15 cellular contexts compared by ENCODE assay signal in the genomic region with DNA sequence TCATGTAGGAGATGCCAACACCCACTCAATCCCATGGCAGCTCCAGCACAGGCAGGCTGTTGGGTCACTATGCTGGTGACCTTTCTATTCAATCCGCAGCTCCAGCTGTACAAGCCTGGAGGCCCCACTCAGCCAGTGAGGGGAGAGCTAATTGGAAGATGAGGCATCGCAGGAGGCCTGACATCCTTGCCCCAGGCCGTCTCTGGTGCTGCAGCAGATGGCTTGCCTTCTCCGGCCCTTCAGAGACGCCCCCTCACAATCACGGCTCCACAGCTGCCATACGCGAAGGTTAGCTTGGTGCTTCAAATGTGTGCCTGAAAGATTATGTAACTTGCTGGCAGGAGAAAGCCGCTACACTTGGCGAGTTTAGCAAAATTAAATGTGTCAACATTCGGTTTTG.
DNase-seq lines count a peak whose midpoint lies in the region; ATAC-seq lines count a peak whose summit lies in the region.
"Had no signal": no experiment of that assay in that cellular context is flagged by ENCODE, and none has a peak within 500 bp of the region (broad histone marks: within the 10 kb centered on the region; RNA-seq: fewer than 3 reads in every experiment).

No MANE protein-coding gene starts in this region.

- no peaks in the 10 kb centered on the region for H3K27me3 ChIP-seq in H7 (ENCODE audit: control insufficient read depth, insufficient read depth, low read length)

- DNase-seq in NCI-H1436 (lab: John Stamatoyannopoulos, UW) (peak; percentile 49), SHP77 treated with DMSO at 0.1 percent for 48 hours (lab: John Stamatoyannopoulos, UW) (peak; percentile 26), left cardiac atrium (peak; percentile 69), occipital lobe (lab: John Stamatoyannopoulos, UW) (peak; percentile 46), NCI-H187 treated with DMSO at 0.1 percent for 48 hours (lab: John Stamatoyannopoulos, UW) (no peak), H7 (no peak)
- DNase-seq: activated CD8-positive, alpha-beta memory T cell treated with anti-CD3 and anti-CD28 coated beads, Interleukin-2, amount 10 ng/mL, durations not matched to agents 7 days and 5 days; activated naive CD4-positive, alpha-beta T cell treated with anti-CD3 and anti-CD28 coated beads, Interleukin-2, amount 50 U/mL, for 16 hours; AML-193; GOT3; stimulated activated CD4-positive, alpha-beta T cell treated with anti-CD3 and anti-CD28 coated beads, Interleukin-2, amount 100 ng/mL, for 48 hours; stimulated activated naive B cell treated with anti-CD40 and anti-IgM and Interleukin-4, amounts not matched to agents 10 μg/mL and 1 μg/mL and 100 μg/mL, for 72 hours had no signal

- intact Hi-C loops in left cardiac atrium (cut with DNase I) = no loop called here

- ATAC-seq in left cardiac atrium = peak; percentile 89 to 93
- ATAC-seq in HG02884 (IDR thresholded peaks at IDR 0.05; ENCODE audit: unreplicated experiment) = no peak
- ATAC-seq in GM18868 (IDR thresholded peaks at IDR 0.05; ENCODE audit: unreplicated experiment) = no peak
- ATAC-seq: activated CD8-positive, alpha-beta memory T cell treated with anti-CD3 and anti-CD28 coated beads, Interleukin-2, amount 10 ng/mL, durations not matched to agents 7 days and 5 days; stimulated activated naive B cell treated with anti-CD40 and anti-IgM and Interleukin-4, amounts not matched to agents 10 μg/mL and 1 μg/mL and 100 μg/mL, for 72 hours had no signal

- H3K36me3 ChIP-seq in H7 (replicated peaks; ENCODE audit: control insufficient read depth, insufficient read depth, low read length) = no peaks in the 10 kb centered on the region
- H3K36me3 ChIP-seq: prostate gland had no signal

- H3K4me3 ChIP-seq in H7 (ENCODE audit: insufficient read depth, low read depth, low read length) = no peak overlapping the region
- H3K4me3 ChIP-seq: prostate gland had no signal

Comparison
In these comparisons a context has a peak if more than half of its experiments do, and no peak if none do; other contexts are left out.
1. DNase-seq: peak in NCI-H1436 (single experiment), SHP77 treated with DMSO at 0.1 percent for 48 hours (single experiment), left cardiac atrium (single experiment) and occipital lobe (single experiment); none in NCI-H187 treated with DMSO at 0.1 percent for 48 hours (single experiment) and H7 (single experiment).
2. ATAC-seq: peak in left cardiac atrium (2 of 2); none in HG02884 (single experiment) and GM18868 (single experiment).